In the genomic region with DNA sequence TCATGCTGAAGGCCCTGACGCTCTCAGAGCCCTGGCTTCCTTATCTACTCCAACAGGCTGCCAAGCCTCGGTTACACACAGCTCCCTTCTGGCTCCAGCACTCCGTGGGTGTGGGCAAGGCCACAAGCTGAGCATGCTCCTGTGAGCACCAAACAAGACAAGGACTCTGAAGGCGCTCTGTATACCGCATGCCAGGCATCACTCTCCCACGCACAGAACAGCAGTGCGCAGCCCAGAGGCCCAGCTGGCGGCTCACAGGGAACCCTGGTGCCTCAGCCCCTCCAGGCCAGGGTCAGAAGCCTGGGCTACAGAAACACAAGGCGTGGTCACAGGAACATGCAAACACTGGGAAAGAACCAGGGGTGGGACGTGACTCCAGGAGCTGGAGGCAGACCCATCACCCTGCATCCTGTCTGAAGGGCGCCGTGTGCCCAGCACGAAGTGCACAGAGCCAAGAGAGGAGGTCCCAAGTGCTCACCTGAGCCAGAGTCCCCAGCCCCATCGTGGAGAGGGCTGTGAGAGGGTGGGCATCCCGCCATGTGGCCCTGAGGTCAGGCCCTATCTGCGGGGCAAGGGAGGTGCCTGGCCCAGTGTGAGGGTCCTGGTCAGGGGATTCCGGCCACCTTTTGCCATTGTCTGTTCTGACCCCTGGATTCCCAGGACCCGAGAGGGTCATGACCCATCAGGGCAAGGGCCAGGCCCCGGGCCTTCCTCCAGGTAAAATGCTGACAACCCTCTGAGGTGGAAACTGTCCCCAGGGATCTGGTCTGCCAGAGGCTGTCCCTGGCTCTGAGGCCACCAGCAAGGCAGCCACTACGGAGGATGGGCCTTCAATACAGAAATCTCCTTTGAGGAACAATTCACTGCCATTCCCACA, we compare ENCODE assay signal across 14 cellular contexts. TPM values are rescaled to one million over a fixed set of nuclear protein-coding genes. Genes with fewer than 3 reads are reported as not detected.
DNase-seq lines count a peak whose midpoint lies in the region; ATAC-seq and TF ChIP-seq lines count a peak whose summit lies in the region.
"Had no signal": no experiment of that assay in that cellular context is flagged by ENCODE, and none has a peak within 500 bp of the region (broad histone marks: within the 10 kb centered on the region; RNA-seq: fewer than 3 reads in every experiment).

No MANE protein-coding gene starts in this region.

- no peak for TF ChIP-seq RAD21 in IMR-90 (IDR thresholded peaks at IDR 0.05; ENCODE audit: low read length)

- H2AFZ ChIP-seq in IMR-90 (replicated peaks; ENCODE audit: low read length, poor library complexity) = no peak overlapping the region

- no peak overlapping the region for H4K8ac ChIP-seq in IMR-90 (ENCODE audit: low read depth in 2 of 2, low read length in 2 of 2)

- H4K91ac ChIP-seq in IMR-90 (ENCODE audit: insufficient read depth, low read depth, low read length) = no peak overlapping the region

- no peak overlapping the region for H3K4me2 ChIP-seq in IMR-90 (ENCODE audit: low read depth, low read length)

- H3K9me3 ChIP-seq in IMR-90 (ENCODE audit: control insufficient read depth, insufficient read depth, low read length) (peaks cover 29% of the 10 kb centered on the region), adrenal gland (replicated peaks in 1 of 3) (no peaks in the 10 kb centered on the region), thyroid gland (no peaks in the 10 kb centered on the region), sigmoid colon (no peaks in the 10 kb centered on the region)
- H3K9me3 ChIP-seq: breast epithelium, prostate gland had no signal

- no peak overlapping the region for H2BK15ac ChIP-seq in IMR-90 (ENCODE audit: low read depth, low read length)

- H3K36me3 ChIP-seq in IMR-90 (ENCODE audit: control insufficient read depth, insufficient read depth, low read length) = no peaks in the 10 kb centered on the region
- H3K36me3 ChIP-seq in adrenal gland (replicated peaks in 1 of 2) = no peaks in the 10 kb centered on the region
- H3K36me3 ChIP-seq in thyroid gland = no peaks in the 10 kb centered on the region
- H3K36me3 ChIP-seq in sigmoid colon = no peaks in the 10 kb centered on the region
- H3K36me3 ChIP-seq: breast epithelium, prostate gland had no signal

- no TSS peak for BruUV-seq in IMR-90 (replicated peaks; lab: Mats Ljungman, UMichigan)

- POLR2A ChIA-PET in IMR-90 (lab: Charles Lee; ENCODE audit: unreplicated experiment) = no interaction called here

- TF ChIP-seq CTCF in IMR-90 (conservative IDR thresholded peaks at IDR 0.05; ENCODE audit: low read depth, low read length) (no peak), adrenal gland (IDR thresholded peaks at IDR 0.05) (no peak), thyroid gland (IDR thresholded peaks at IDR 0.05) (no peak), sigmoid colon (IDR thresholded peaks at IDR 0.05) (no peak), coronary artery (IDR thresholded peaks at IDR 0.05) (no peak)

- H3K9ac ChIP-seq in IMR-90 (ENCODE audit: low read depth, low read length) = no peak overlapping the region

- H3K23ac ChIP-seq in IMR-90 (ENCODE audit: low read depth, low read length) = no peak overlapping the region

- no peak overlapping the region for H3K18ac ChIP-seq in IMR-90 (ENCODE audit: low read depth, low read length)

- no peak overlapping the region for H4K5ac ChIP-seq in IMR-90 (ENCODE audit: low read depth, low read length)

- dilution Hi-C loops in IMR-90 (cut with HindIII; ENCODE audit: low sequenced_read_pairs, unreplicated experiment) = no loop called here

- no peak overlapping the region for H3K4me3 ChIP-seq in IMR-90 (ENCODE audit: insufficient read depth, low read depth, low read length)
- H3K4me3 ChIP-seq in adrenal gland = no peak overlapping the region
- H3K4me3 ChIP-seq in thyroid gland (replicated peaks in 1 of 3) = no peak overlapping the region
- H3K4me3 ChIP-seq in sigmoid colon = no peak overlapping the region
- H3K4me3 ChIP-seq in coronary artery = no peak overlapping the region
- H3K4me3 ChIP-seq: breast epithelium, prostate gland had no signal

- TF ChIP-seq POLR2A in IMR-90 (IDR thresholded peaks at IDR 0.05; ENCODE audit: low read depth, low read length) (no peak), adrenal gland (IDR thresholded peaks at IDR 0.05) (no peak), thyroid gland (IDR thresholded peaks at IDR 0.05) (no peak), sigmoid colon (IDR thresholded peaks at IDR 0.05) (no peak)

- 58% methylated on average over 13 of the region's 20 CpGs; no CpG with 5 or more reads in 1 of the 2 experiments for WGBS in IMR-90 (ENCODE audit: extremely low coverage in 2 of 2, insufficient read length in 1 of 2), 2 experiments
- WGBS in adrenal gland, 4 donors = 56 to 80% (median 72%) methylated on average over 9 to 20 of the region's 20 CpGs
- 34 to 67% methylated on average over 6 to 11 of the region's 20 CpGs for WGBS in thyroid gland, 2 donors
- WGBS in sigmoid colon, 2 donors = 73 to 86% methylated on average over 20 of the region's 20 CpGs

- H3K27ac ChIP-seq in IMR-90 (ENCODE audit: insufficient read depth, low read length) (no peak overlapping the region), adrenal gland (peak overlapping the region in 1 of 5 donors; percentile 22), thyroid gland (peak overlapping the region; percentile 56 to 93 (median 78)), sigmoid colon (no peak overlapping the region), coronary artery (no peak overlapping the region)
- H3K27ac ChIP-seq: breast epithelium, prostate gland had no signal

- intact Hi-C loops in IMR-90 (cut with micrococcal nuclease) = no loop called here
- intact Hi-C loops in adrenal gland (cut with DNase I) = no loop called here
- intact Hi-C loops in thyroid gland (cut with DNase I) = no loop called here
- intact Hi-C loops in sigmoid colon (cut with DNase I) = no loop called here

- no peak for DNase-seq in IMR-90
- peak in 4 of 7 donors; percentile 12 to 48 (median 32) for DNase-seq in adrenal gland
- DNase-seq in inferior parietal cortex (ENCODE audit: extremely low spot score) = peak; percentile 24
- peak; percentile 88 to 89 for DNase-seq in thyroid gland
- no peak for DNase-seq in sigmoid colon
- no peak for DNase-seq in activated T-cell treated with anti-CD3 and anti-CD28 coated beads, Interleukin-2, amount 50 U/mL, for 48 hours
- DNase-seq in coronary artery (ENCODE audit: low spot score) = no peak
- DNase-seq: CD4-positive, alpha-beta memory T cell; NCI-H2029 treated with DMSO at 0.1 percent for 48 hours; stimulated activated CD4-positive, alpha-beta T cell treated with anti-CD3 and anti-CD28 coated beads, Interleukin-4, amount 100 ng/mL, for 24 hours; stimulated activated naive CD8-positive, alpha-beta T cell treated with anti-CD3 and anti-CD28 coated beads, Interleukin-15, Interleukin-2, amounts not matched to agents 100 U/mL and 50 U/mL, for 24 hours had no signal

- no peak overlapping the region for H2AK5ac ChIP-seq in IMR-90 (ENCODE audit: low read depth, low read length)

- H4K20me1 ChIP-seq in IMR-90 (ENCODE audit: insufficient read depth, low read length) = no peaks in the 10 kb centered on the region

- H3K4ac ChIP-seq in IMR-90 (ENCODE audit: low read depth, low read length) = no peak overlapping the region

- no peak overlapping the region for H3K14ac ChIP-seq in IMR-90 (replicated peaks; ENCODE audit: low read depth, low read length)

- H3K79me1 ChIP-seq in IMR-90 (ENCODE audit: low read depth in 1 of 2, low read length in 2 of 2) = no peaks in the 10 kb centered on the region

- H2BK120ac ChIP-seq in IMR-90 (ENCODE audit: low read depth, low read length) = no peak overlapping the region

- H3K9me1 ChIP-seq in IMR-90 (ENCODE audit: insufficient read depth, low read length) = no peaks in the 10 kb centered on the region

- H3K56ac ChIP-seq in IMR-90 (ENCODE audit: extremely low read depth, insufficient read depth, low read length) = no peak overlapping the region

- in situ Hi-C loops in IMR-90 (cut with MboI; ENCODE audit: low sequenced_read_pairs) = no loop called here

- H3K27me3 ChIP-seq in IMR-90 (ENCODE audit: control insufficient read depth, insufficient read depth, low read length) (no peaks in the 10 kb centered on the region), adrenal gland (no peaks in the 10 kb centered on the region), thyroid gland (no peaks in the 10 kb centered on the region), sigmoid colon (no peaks in the 10 kb centered on the region)
- H3K27me3 ChIP-seq: breast epithelium had no signal

- no peak overlapping the region for H2BK20ac ChIP-seq in IMR-90 (ENCODE audit: low read depth, low read length)

- TF ChIP-seq EP300 in sigmoid colon (IDR thresholded peaks at IDR 0.05) = no peak

- H3K4me1 ChIP-seq in IMR-90 (ENCODE audit: control insufficient read depth, insufficient read depth, low read length) = no peaks in the 10 kb centered on the region
- H3K4me1 ChIP-seq in adrenal gland (replicated peaks in 1 of 2) = no peaks in the 10 kb centered on the region
- H3K4me1 ChIP-seq in thyroid gland = peaks cover 36 to 43% of the 10 kb centered on the region in 2 donors
- H3K4me1 ChIP-seq in sigmoid colon = no peaks in the 10 kb centered on the region
- H3K4me1 ChIP-seq: breast epithelium, prostate gland had no signal

- peak overlapping the region; percentile 14 for H2AK9ac ChIP-seq in IMR-90 (replicated peaks; ENCODE audit: low read depth, low read length, poor library complexity)

- no peak for ATAC-seq in IMR-90 (ENCODE audit: low read depth)
- ATAC-seq: stimulated activated naive CD8-positive, alpha-beta T cell treated with anti-CD3 and anti-CD28 coated beads, Interleukin-15, Interleukin-2, amounts not matched to agents 100 U/mL and 50 U/mL, for 24 hours had no signal

- H2BK5ac ChIP-seq in IMR-90 (ENCODE audit: low read depth, low read length, poor library complexity, severe bottlenecking) = no peak overlapping the region

- CTCF ChIA-PET in IMR-90 (lab: Yijun Ruan, JAX) = no interaction called here

TF ChIP-seq in IMR-90, 13 proteins besides CTCF, POLR2A, EP300 and RAD21 (continues in another document):
- TF ChIP-seq MXI1 (IDR thresholded peaks at IDR 0.05; ENCODE audit: borderline replicate concordance, low read depth, low read length) (no peak), FOS (IDR thresholded peaks at IDR 0.05; ENCODE audit: low read depth, low read length) (no peak), MAZ (IDR thresholded peaks at IDR 0.05; ENCODE audit: borderline replicate concordance, low read depth, low read length) (no peak), RFX5 (IDR thresholded peaks at IDR 0.05; ENCODE audit: low read depth, low read length) (no peak), BHLHE40 (IDR thresholded peaks at IDR 0.05; ENCODE audit: low read depth, low read length) (no peak)

RNA-seq across cellular contexts. Expression of gene COL23A1, which starts 54.7 kb away (rescaled TPM):
- not detected in 2 replicates for total RNA-seq in IMR-90 (2012; rRNA removed)
- not detected in 2 replicates for polyA plus RNA-seq in IMR-90 (2012; rRNA removed)
- not detected in 2 replicates for polyA plus RNA-seq in IMR-90 (2012; cell fraction: cytosol; rRNA removed)
- 0.03 TPM in 1 of 2 replicates, not detected in the other for polyA plus RNA-seq in IMR-90 (2012; cell fraction: nucleus; rRNA removed; ENCODE audit: low replicate concordance)
- total RNA-seq in adrenal gland = 1 to 10 TPM in 3 of 8 donors, under 1 TPM in 5; 0.36 to 1.4 (median 0.88) TPM
- 1 to 10 TPM in 2 of 3 donors, under 1 TPM in 1; 0.09 to 4.4 (median 2.4) TPM for polyA plus RNA-seq in adrenal gland
- 100 to 1,000 TPM in 2 of 4 donors, 10 to 100 TPM in 2; 76.6 to 108 (median 95.7) TPM for total RNA-seq in thyroid gland
- total RNA-seq in sigmoid colon = 1 to 10 TPM in 1 of 4 donors, under 1 TPM in 3; 0.28 to 1.2 (median 0.52) TPM
- under 1 TPM in 2 of 3 donors, not detected in 1; 0.46 to 0.96 TPM for polyA plus RNA-seq in sigmoid colon
- total RNA-seq: T-helper 1 cell treated with Interleukin-12 subunit alpha and Interleukin-12 subunit beta and Interleukin-4 antibody, amounts not matched to agents 30 ng/mL and 1 ng/mL, for 36 hours had no signal
- polyA plus RNA-seq: CD4-positive, alpha-beta memory T cell had no signal

Comparison
In these comparisons a context has a peak if more than half of its experiments do, and no peak if none do; other contexts are left out.
1. DNase-seq: peak in adrenal gland (4 of 7), inferior parietal cortex (single experiment) and thyroid gland (2 of 2); none in IMR-90 (single experiment), sigmoid colon (single experiment), activated T-cell treated with anti-CD3 and anti-CD28 coated beads, Interleukin-2, amount 50 U/mL, for 48 hours (0 of 2) and coronary artery (single experiment).
2. H3K27ac ChIP-seq: peak in thyroid gland (3 of 3); none in IMR-90 (single experiment), sigmoid colon (0 of 4) and coronary artery (0 of 2).
3. RNA of gene COL23A1, which starts 54.7 kb away (total RNA-seq): 76.6 to 108 TPM in thyroid gland; 0.36 to 1.4 TPM in adrenal gland, 0.28 to 1.2 TPM in sigmoid colon and not detected in IMR-90; every median in the first group is over 10 times any median in the second.